21 cellular contexts compared by ENCODE assay signal in the genomic region with DNA sequence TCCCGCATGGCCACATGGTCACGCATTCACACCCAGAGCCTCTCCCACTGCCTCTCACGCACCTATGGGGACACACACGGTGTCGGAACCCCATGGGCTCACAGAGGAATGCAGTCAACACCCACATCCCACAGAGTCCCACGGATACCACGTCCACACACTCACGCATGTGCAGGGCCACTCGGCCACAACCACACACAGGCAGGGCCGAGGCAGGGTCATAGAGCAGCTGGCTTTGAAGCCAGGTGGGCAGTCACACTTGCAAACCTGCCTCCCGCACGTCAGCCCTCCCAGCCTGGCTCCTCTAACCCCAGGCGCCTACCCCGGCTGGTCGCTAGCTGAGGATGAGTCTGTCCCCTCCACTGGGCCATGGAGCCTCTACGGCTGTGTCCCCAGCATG. TPM values are rescaled to one million over a fixed set of nuclear protein-coding genes. Genes with fewer than 3 reads are reported as not detected.
DNase-seq lines count a peak whose midpoint lies in the region; FAIRE-seq and TF ChIP-seq lines count a peak whose summit lies in the region.
"Had no signal": no experiment of that assay in that cellular context is flagged by ENCODE, and none has a peak within 500 bp of the region (broad histone marks: within the 10 kb centered on the region; RNA-seq: fewer than 3 reads in every experiment).

No MANE protein-coding gene starts in this region.

- no peak overlapping the region for H3K9ac ChIP-seq in astrocyte (ENCODE audit: low read length)
- H3K9ac ChIP-seq in kidney (ENCODE audit: low read length in 2 of 2), result no peak overlapping the region

- H3K36me3 Mint-ChIP-seq in astrocyte (ENCODE audit: low read depth, unreplicated experiment), result peaks cover 28% of the 10 kb centered on the region

- H2AFZ ChIP-seq in astrocyte (ENCODE audit: low read depth, low read length), result no peak overlapping the region

- H3K9me3 ChIP-seq in astrocyte (ENCODE audit: insufficient read depth, low read depth, low read length) (no peaks in the 10 kb centered on the region), kidney (ENCODE audit: control insufficient read depth in 1 of 2, low read length in 2 of 2) (no peaks in the 10 kb centered on the region)

- no peaks in the 10 kb centered on the region for H3K4me1 Mint-ChIP-seq in astrocyte (ENCODE audit: low read depth, unreplicated experiment)
- H3K4me1 Mint-ChIP-seq: H9, IgD-negative memory B cell had no signal

- H3K27ac ChIP-seq in astrocyte (ENCODE audit: low read depth, low read length) (no peak overlapping the region), kidney (ENCODE audit: low read depth in 2 of 2, low read length in 2 of 2) (no peak overlapping the region)
- H3K27ac ChIP-seq: SK-N-MC had no signal

- H3K4me3 Mint-ChIP-seq in astrocyte (ENCODE audit: unreplicated experiment), result peak overlapping the region; percentile 50
- H3K4me3 Mint-ChIP-seq: CD4-positive, CD25-positive, alpha-beta regulatory T cell; H9 had no signal

- H3K4me2 ChIP-seq in astrocyte (ENCODE audit: low read length), result no peak overlapping the region

- FAIRE-seq in astrocyte (lab: Jason Lieb, UNC), result no peak
- no peak for FAIRE-seq in kidney (lab: Jason Lieb, UNC)

- no peaks in the 10 kb centered on the region for H3K27me3 Mint-ChIP-seq in astrocyte (ENCODE audit: low read depth, unreplicated experiment)
- H3K27me3 Mint-ChIP-seq: CD4-positive, CD25-positive, alpha-beta regulatory T cell; IgD-negative memory B cell had no signal

- intact Hi-C loops in kidney (cut with DNase I), result no loop called here

- no peaks in the 10 kb centered on the region for H3K9me3 Mint-ChIP-seq in astrocyte (ENCODE audit: unreplicated experiment)
- H3K9me3 Mint-ChIP-seq: CD4-positive, CD25-positive, alpha-beta regulatory T cell; H9; IgD-negative memory B cell had no signal

- H3K4me3 ChIP-seq in H7 (ENCODE audit: insufficient read depth, low read depth, low read length), result no peak overlapping the region
- H3K4me3 ChIP-seq in astrocyte (ENCODE audit: insufficient read depth, low read depth, low read length), result no peak overlapping the region
- H3K4me3 ChIP-seq in kidney (ENCODE audit: low read length in 2 of 2), result no peak overlapping the region
- H3K4me3 ChIP-seq: SK-N-MC had no signal

- DNase-seq in H7 (peak; percentile 39), astrocyte (ENCODE audit: low read depth) (no peak), kidney (peak; percentile 68), NCI-H2107 (lab: John Stamatoyannopoulos, UW) (no peak)
- no peak for DNase-seq in effector CD4-positive, alpha-beta T cell
- DNase-seq in activated CD8-positive, alpha-beta memory T cell treated with anti-CD3 and anti-CD28 coated beads for 24 hours, result no peak
- DNase-seq: CD4-positive, CD25-positive, alpha-beta regulatory T cell; EL; GF-D8; H9; Karpas-422; NCI-H1694; NCI-H2081; NCI-H2171 treated with DMSO at 0.1 percent for 48 hours; NCI-H524 treated with DMSO at 0.1 percent for 48 hours; SHP77 treated with DMSO at 0.1 percent for 48 hours; SW 1271 had no signal

- H3K79me2 ChIP-seq in astrocyte (ENCODE audit: insufficient read depth, low read length), result peaks cover 4% of the 10 kb centered on the region

- H3K27me3 ChIP-seq in H7 (ENCODE audit: control insufficient read depth, insufficient read depth, low read length) (no peaks in the 10 kb centered on the region), astrocyte (ENCODE audit: insufficient read depth, low read length) (no peaks in the 10 kb centered on the region)

- no peaks in the 10 kb centered on the region for H3K4me1 ChIP-seq in astrocyte (ENCODE audit: insufficient read depth, low read length)
- no peaks in the 10 kb centered on the region for H3K4me1 ChIP-seq in kidney (ENCODE audit: control insufficient read depth in 1 of 2, insufficient read depth in 1 of 2, low read depth in 1 of 2, low read length in 2 of 2)

- H4K20me1 ChIP-seq in astrocyte (ENCODE audit: insufficient read depth, low read length), result peaks cover 26% of the 10 kb centered on the region

- H3K27ac Mint-ChIP-seq in astrocyte (ENCODE audit: unreplicated experiment), result no peak overlapping the region
- H3K27ac Mint-ChIP-seq: CD4-positive, CD25-positive, alpha-beta regulatory T cell; IgD-negative memory B cell had no signal

- H3K36me3 ChIP-seq in H7 (replicated peaks; ENCODE audit: control insufficient read depth, insufficient read depth, low read length) (peaks cover 43% of the 10 kb centered on the region), astrocyte (ENCODE audit: insufficient read depth, low read length) (no peaks in the 10 kb centered on the region), kidney (ENCODE audit: control insufficient read depth in 1 of 2, insufficient read depth in 2 of 2, low read length in 2 of 2) (peaks cover 0 to 7% of the 10 kb centered on the region in 2 donors)

- no peak for TF ChIP-seq CTCF in astrocyte (IDR thresholded peaks at IDR 0.05; ENCODE audit: insufficient read depth, low read depth, low read length)
- TF ChIP-seq CTCF in kidney (IDR thresholded peaks at IDR 0.05; ENCODE audit: borderline replicate concordance, extremely low read depth, insufficient read depth), result no peak

RNA-seq across cellular contexts. Expression of gene ERCC2, which starts 8.1 kb away (rescaled TPM):
- 48.7 and 54.2 TPM in 2 replicates for total RNA-seq in H7 (2014; rRNA removed; shearing (Covaris generic))
- total RNA-seq in astrocyte (38.9 and 44.7 TPM in 2 replicates), kidney (19.0 TPM)
- polyA plus RNA-seq in kidney (ENCODE audit: insufficient read depth, low read depth, low replicate concordance), result 16.7 TPM

RNA-seq across cellular contexts. Expression of gene KLC3, which starts 21.7 kb away (rescaled TPM):
- total RNA-seq in H7 (2014; rRNA removed; shearing (Covaris generic)), result 1.6 and 1.8 TPM in 2 replicates
- total RNA-seq in astrocyte (0.62 and 1.2 TPM in 2 replicates), kidney (3.3 TPM)
- polyA plus RNA-seq in kidney (ENCODE audit: insufficient read depth, low read depth, low replicate concordance), result 4.5 TPM
- polyA plus RNA-seq: CD4-positive, CD25-positive, alpha-beta regulatory T cell; IgD-negative memory B cell had no signal

RNA-seq across cellular contexts. Expression of gene CKM, which starts 39.6 kb away (rescaled TPM):
- not detected in 2 replicates for total RNA-seq in H7 (2014; rRNA removed; shearing (Covaris generic))
- total RNA-seq in astrocyte (not detected in 2 replicates), kidney (not detected)
- polyA plus RNA-seq in kidney (ENCODE audit: insufficient read depth, low read depth, low replicate concordance), result 1.3 TPM
- total RNA-seq: CD4-positive, CD25-positive, alpha-beta regulatory T cell; H9; MCF 10A had no signal
- polyA plus RNA-seq: BJ; CD4-positive, CD25-positive, alpha-beta regulatory T cell; IgD-negative memory B cell had no signal

RNA-seq across cellular contexts. Expression of gene PPP1R13L, which starts 42.6 kb away (rescaled TPM):
- total RNA-seq in H7 (2014; rRNA removed; shearing (Covaris generic)), result 12.8 and 18.9 TPM in 2 replicates
- total RNA-seq in astrocyte (56.6 and 56.7 TPM in 2 replicates), kidney (32.4 TPM)
- 21.4 TPM for polyA plus RNA-seq in kidney (ENCODE audit: insufficient read depth, low read depth, low replicate concordance)

RNA-seq across cellular contexts. Expression of gene POLR1G, which starts 44.2 kb away (rescaled TPM):
- 35.8 and 39.6 TPM in 2 replicates for total RNA-seq in H7 (2014; rRNA removed; shearing (Covaris generic))
- total RNA-seq in astrocyte (10.9 and 12.8 TPM in 2 replicates), kidney (3.9 TPM)
- 2.4 TPM for polyA plus RNA-seq in kidney (ENCODE audit: insufficient read depth, low read depth, low replicate concordance)

Comparison
In these comparisons a context has a peak if more than half of its experiments do, and no peak if none do; other contexts are left out.
1. DNase-seq: peak in H7 (single experiment) and kidney (single experiment); none in astrocyte (single experiment), effector CD4-positive, alpha-beta T cell (single experiment), activated CD8-positive, alpha-beta memory T cell treated with anti-CD3 and anti-CD28 coated beads for 24 hours (single experiment) and NCI-H2107 (single experiment).